8 cellular contexts compared by ENCODE assay signal in the genomic region with DNA sequence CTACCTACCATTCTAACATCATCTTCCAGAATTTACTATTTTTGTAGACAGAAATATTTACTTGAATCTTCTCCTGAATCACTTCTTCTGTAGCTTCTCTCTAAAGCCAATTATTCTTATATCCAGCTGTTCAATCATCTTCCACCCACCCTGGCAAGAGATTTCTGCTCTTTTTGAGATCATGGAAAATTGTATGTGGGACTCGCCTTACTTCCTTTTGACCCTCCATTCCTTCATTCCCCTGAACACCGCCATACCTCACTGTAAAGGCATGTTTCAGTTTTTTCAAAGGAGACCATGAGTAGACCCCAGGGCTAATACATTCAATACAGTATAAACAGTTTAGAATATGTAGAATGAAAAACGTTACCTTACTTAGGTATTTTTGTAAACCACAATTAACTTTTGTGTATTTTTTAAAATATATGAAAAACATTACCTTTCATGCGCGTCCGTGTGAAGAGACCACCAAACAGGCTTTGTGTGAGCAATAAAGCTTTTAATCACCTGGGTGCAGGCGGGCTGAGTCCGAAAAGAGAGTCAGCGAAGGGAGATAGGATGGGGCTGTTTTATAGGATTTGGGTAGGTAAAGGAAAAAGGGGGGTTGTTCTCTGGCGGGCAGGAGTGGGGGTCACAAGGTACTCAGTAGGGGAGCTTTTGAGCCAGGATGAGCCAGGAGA.
A peak's percentile ranks its signal among the peaks of the same experiment; 100 is the strongest.
DNase-seq lines count a peak whose midpoint lies in the region; FAIRE-seq and TF ChIP-seq lines count a peak whose summit lies in the region.
"Not testable (repeated sequence)": the region's sequence is repeated elsewhere in the genome, so short reads cannot be mapped to it uniquely, and the experiment has no call there.

No MANE protein-coding gene starts in this region.

- peak overlapping the region; percentile 99 for H3K4ac ChIP-seq in H1 (replicated peaks; ENCODE audit: insufficient read length, low read depth, low read length)
- H3K4ac ChIP-seq in neuronal stem cell (ENCODE audit: low read length) = not testable (repeated sequence)

- H3K4me3 ChIP-seq in HUES48 (ENCODE audit: low read depth, low read length) (peak overlapping the region; percentile 83), H1 (ENCODE audit: extremely low read depth in 1 of 4, insufficient read depth in 2 of 4, low read depth in 3 of 4, low read length in 4 of 4) (peak overlapping the region; percentile 69 to 83 (median 77)), iPS DF 6.9 (ENCODE audit: low read length) (peak overlapping the region; percentile 93; the same call in 1 of the 2 replicates), iPS-18c (ENCODE audit: insufficient read depth, low read depth, low read length) (peak overlapping the region; percentile 63), neuronal stem cell (ENCODE audit: low read length in 2 of 2) (peak overlapping the region in 1 of 2 donors; percentile 62)
- not testable (repeated sequence) for H3K4me3 ChIP-seq in SU-DHL-6 (ENCODE audit: insufficient read depth, low read length, poor library complexity, severe bottlenecking)

- CTCF ChIA-PET in H1 (lab: Charles Lee; ENCODE audit: partially characterized antibody) = not testable (repeated sequence)

- peak overlapping the region; percentile 1 for H3K14ac ChIP-seq in H1 (ENCODE audit: insufficient read length)
- not testable (repeated sequence) for H3K14ac ChIP-seq in neuronal stem cell (ENCODE audit: low read length)

- H3K27ac ChIP-seq in HUES48 (ENCODE audit: low read depth, low read length) = peak overlapping the region; percentile 91
- H3K27ac ChIP-seq in SU-DHL-6 (ENCODE audit: low read depth, low read length); iPS DF 6.9 (ENCODE audit: low read length): not testable (repeated sequence)
- peak overlapping the region; percentile 88 for H3K27ac ChIP-seq in H1 (ENCODE audit: low read depth, low read length)
- H3K27ac ChIP-seq in neuronal stem cell (replicated peaks; ENCODE audit: low read length) = peak overlapping the region; percentile 49

- POLR2A ChIA-PET in H1 (lab: Charles Lee; ENCODE audit: partially characterized antibody) = interaction anchor here (0.8 to 6.8 kb wide), 21 partner anchors 8 to 292 kb away, joined by 3 to 79 read pairs (median 4); no protein-coding TSS in a partner anchor

- not testable (repeated sequence) for H3K79me1 ChIP-seq in H1 (ENCODE audit: low read depth, low read length); neuronal stem cell (ENCODE audit: low read depth, low read length)

- not testable (repeated sequence) for TF ChIP-seq EP300 in H1 (IDR thresholded peaks at IDR 0.05; ENCODE audit: borderline replicate concordance in 1 of 2, low read depth in 2 of 2, low read length in 2 of 2)

- not testable (repeated sequence) for H3K4me2 ChIP-seq in SU-DHL-6 (ENCODE audit: low read depth, low read length, poor library complexity, severe bottlenecking); neuronal stem cell (ENCODE audit: insufficient read depth, low read length, poor library complexity, severe bottlenecking)
- H3K4me2 ChIP-seq in H1 (ENCODE audit: insufficient read depth in 1 of 2, low read depth in 2 of 2, low read length in 2 of 2) = peak overlapping the region; percentile 61 to 93

- not testable (repeated sequence) for H3K9me3 Mint-ChIP-seq in mesothelial cell of epicardium

- TF ChIP-seq RAD21 in H1 (IDR thresholded peaks at IDR 0.05 in 1 of 2, conservative IDR thresholded peaks at IDR 0.05 in 1 of 2; ENCODE audit: low read depth in 2 of 2, low read length in 2 of 2) = not testable (repeated sequence)

- H4K8ac ChIP-seq in H1 (ENCODE audit: extremely low read depth, insufficient read depth, low read length); neuronal stem cell (ENCODE audit: low read depth, low read length): not testable (repeated sequence)

- H3K4me1 ChIP-seq in ES-I3 (ENCODE audit: insufficient read depth, low read length) = peaks cover 33% of the 10 kb centered on the region
- H3K4me1 ChIP-seq in HUES48 (ENCODE audit: control insufficient read depth, insufficient read depth, low read length) = peaks cover 57% of the 10 kb centered on the region
- peaks cover 0 to 27% (median 12%) of the 10 kb centered on the region in 4 experiments; a peak in 3 of 7 replicates for H3K4me1 ChIP-seq in H1 (replicated peaks in 1 of 4; ENCODE audit: control insufficient read depth in 3 of 4, insufficient read depth in 4 of 4, low read length in 3 of 4)
- H3K4me1 ChIP-seq in iPS DF 6.9 (ENCODE audit: control insufficient read depth, insufficient read depth, low read length); neuronal stem cell (ENCODE audit: control insufficient read depth in 2 of 2, insufficient read depth in 1 of 2, low read depth in 1 of 2, low read length in 2 of 2): not testable (repeated sequence)

- H3F3A ChIP-seq in SU-DHL-6 (ENCODE audit: insufficient read depth) = not testable (repeated sequence)

- H3K27ac Mint-ChIP-seq in mesothelial cell of epicardium = peak overlapping the region; percentile 21

- H3K9me3 ChIP-seq in ES-I3 (ENCODE audit: control insufficient read depth, insufficient read depth, low read length); HUES48 (ENCODE audit: control insufficient read depth, insufficient read depth, low read length); SU-DHL-6 (ENCODE audit: insufficient read depth, low read length); H1 (ENCODE audit: insufficient read depth in 2 of 2, low read depth in 1 of 2, low read length in 1 of 2); iPS DF 6.9 (ENCODE audit: control insufficient read depth, insufficient read depth, low read length); iPS-18c (ENCODE audit: control insufficient read depth, insufficient read depth, low read length); neuronal stem cell (replicated peaks in 1 of 2; ENCODE audit: control insufficient read depth in 2 of 2, insufficient read depth in 1 of 2, low read depth in 1 of 2, low read length in 2 of 2): not testable (repeated sequence)

- not testable (repeated sequence) for H3K36me3 Mint-ChIP-seq in mesothelial cell of epicardium

- H2BK20ac ChIP-seq in H1 (ENCODE audit: low read length) = not testable (repeated sequence)

- FAIRE-seq in H1 (lab: Jason Lieb, UNC) = not testable (repeated sequence)

- H4K91ac ChIP-seq in H1 (replicated peaks; ENCODE audit: insufficient read length, low read length) = peak overlapping the region; percentile 93
- H4K91ac ChIP-seq in neuronal stem cell (ENCODE audit: low read depth, low read length, poor library complexity) = not testable (repeated sequence)

- H3K23me2 ChIP-seq in H1 (ENCODE audit: low read depth, low read length) = not testable (repeated sequence)

- peak in 1 of 2 experiments; percentile 62; a peak in 2 of 3 replicates for TF ChIP-seq POLR2A in H1 (IDR thresholded peaks at IDR 0.05; ENCODE audit: control extremely low read depth in 1 of 2, low read depth in 2 of 2, low read length in 2 of 2)

- not testable (repeated sequence) for H3K27me3 Mint-ChIP-seq in mesothelial cell of epicardium (ENCODE audit: low read depth)

- H3K27me3 ChIP-seq in HUES48 (ENCODE audit: control insufficient read depth, insufficient read depth, low read length); SU-DHL-6 (ENCODE audit: low read length); H1 (replicated peaks in 1 of 4; ENCODE audit: control insufficient read depth in 3 of 4, extremely low read depth in 1 of 4, insufficient read depth in 3 of 4, low read length in 3 of 4); iPS DF 6.9 (ENCODE audit: control insufficient read depth, insufficient read depth, low read length); neuronal stem cell (ENCODE audit: control insufficient read depth in 3 of 3, insufficient read depth in 3 of 3, low read depth in 1 of 3, low read length in 3 of 3): not testable (repeated sequence)

- H3K23ac ChIP-seq in H1 (ENCODE audit: insufficient read length); neuronal stem cell (ENCODE audit: low read depth, low read length, poor library complexity): not testable (repeated sequence)

- H3K79me2 ChIP-seq in SU-DHL-6 (ENCODE audit: insufficient read depth, low read length) = not testable (repeated sequence)
- H3K79me2 ChIP-seq in H1 (ENCODE audit: control insufficient read depth in 1 of 2, insufficient read depth in 2 of 2, low read length in 2 of 2) = peaks cover 20 to 68% of the 10 kb centered on the region in 2 experiments

- 2% methylated on average over 10 of the region's 10 CpGs; no CpG with 5 or more reads in 1 of the 2 experiments for WGBS in H1 (ENCODE audit: extremely low coverage in 1 of 2, insufficient coverage in 1 of 2, insufficient read length in 1 of 2, insufficient replicate concordance in 2 of 2, low coverage in 1 of 2, low lambda C conversion rate in 2 of 2, missing lambda C conversion rate in 1 of 2), 2 experiments
- no CpG with 5 or more reads among the region's 10 CpGs for WGBS in iPS DF 6.9 (ENCODE audit: insufficient coverage, insufficient read length)
- no CpG with 5 or more reads among the region's 10 CpGs for WGBS in neuronal stem cell (ENCODE audit: extremely low coverage in 2 of 2, insufficient read length in 2 of 2, insufficient replicate concordance in 1 of 2), 2 donors

- not testable (repeated sequence) for H4K20me1 ChIP-seq in SU-DHL-6 (ENCODE audit: low read depth, low read length); H1 (replicated peaks in 1 of 2; ENCODE audit: control insufficient read depth in 1 of 2, insufficient read depth in 2 of 2, low read length in 2 of 2)

- H2BK120ac ChIP-seq in H1 (replicated peaks; ENCODE audit: low read depth, low read length) = peak overlapping the region; percentile 91
- not testable (repeated sequence) for H2BK120ac ChIP-seq in neuronal stem cell (ENCODE audit: low read depth, low read length)

- H2BK12ac ChIP-seq in H1 (ENCODE audit: low read depth, low read length); neuronal stem cell (ENCODE audit: low read length): not testable (repeated sequence)

- peak overlapping the region; percentile 84 for H3K18ac ChIP-seq in H1 (ENCODE audit: extremely low read depth, low read length)
- H3K18ac ChIP-seq in neuronal stem cell (ENCODE audit: low read length) = not testable (repeated sequence)

- H3K9me2 ChIP-seq in SU-DHL-6 (replicated peaks; ENCODE audit: insufficient read depth, low read length) = not testable (repeated sequence)

- peaks cover 26% of the 10 kb centered on the region for H3K4me1 Mint-ChIP-seq in mesothelial cell of epicardium

- not testable (repeated sequence) for TF ChIP-seq CTCF in SU-DHL-6 (IDR thresholded peaks at IDR 0.05; ENCODE audit: insufficient read depth, low read length, poor library complexity, severe bottlenecking); H1 (IDR thresholded peaks at IDR 0.05; ENCODE audit: control extremely low read depth in 1 of 3, insufficient read depth in 1 of 3, low read depth in 1 of 3, low read length in 3 of 3); mesothelial cell of epicardium (IDR thresholded peaks at IDR 0.05; ENCODE audit: unreplicated experiment)

- peak in 1 of 2 experiments; percentile 67 for DNase-seq in H1 (ENCODE audit: low read depth in 1 of 2, low spot score in 2 of 2)
- not testable (repeated sequence) for DNase-seq in iPS DF 6.9 (ENCODE audit: low read depth, low spot score); mesothelial cell of epicardium (ENCODE audit: low spot score in 2 of 2, unreplicated experiment in 2 of 2); neuronal stem cell (ENCODE audit: low spot score)

- H2BK5ac ChIP-seq in H1 (ENCODE audit: low read depth, low read length) = peak overlapping the region; percentile 76; the same call in 1 of the 2 replicates
- not testable (repeated sequence) for H2BK5ac ChIP-seq in neuronal stem cell (ENCODE audit: low read length)

- H3K9ac ChIP-seq in ES-I3 (ENCODE audit: low read depth, low read length) (peak overlapping the region; percentile 93), HUES48 (ENCODE audit: low read depth, low read length) (peak overlapping the region; percentile 98), H1 (replicated peaks in 1 of 4; ENCODE audit: extremely low read depth in 1 of 4, low read depth in 3 of 4, low read length in 3 of 4) (peak overlapping the region; percentile 81 to 96 (median 92))
- not testable (repeated sequence) for H3K9ac ChIP-seq in SU-DHL-6 (ENCODE audit: low read length); neuronal stem cell (ENCODE audit: low read depth, low read length, poor library complexity)

- peak overlapping the region; percentile 96 for H3K56ac ChIP-seq in H1 (replicated peaks; ENCODE audit: insufficient read length, low read depth, low read length)

- not testable (repeated sequence) for H2AK5ac ChIP-seq in H1 (ENCODE audit: low read depth, low read length); neuronal stem cell (ENCODE audit: low read depth, low read length)

- peak overlapping the region; percentile 94 for H4K5ac ChIP-seq in H1 (ENCODE audit: insufficient read length, low read depth, low read length)

- not testable (repeated sequence) for H2BK15ac ChIP-seq in H1 (ENCODE audit: low read length); neuronal stem cell (ENCODE audit: low read length)

- H3K36me3 ChIP-seq in ES-I3 (ENCODE audit: insufficient read depth, low read length) (peaks cover 11% of the 10 kb centered on the region), HUES48 (ENCODE audit: control insufficient read depth, insufficient read depth, low read length) (peaks cover 35% of the 10 kb centered on the region), H1 (ENCODE audit: control insufficient read depth in 2 of 4, insufficient read depth in 4 of 4, low read length in 3 of 4) (peaks cover 0 to 41% (median 5%) of the 10 kb centered on the region in 4 experiments; a peak in 4 of 8 replicates)
- H3K36me3 ChIP-seq in SU-DHL-6 (ENCODE audit: low read length); iPS DF 6.9 (ENCODE audit: control insufficient read depth, insufficient read depth, low read length); neuronal stem cell (replicated peaks in 1 of 2; ENCODE audit: control insufficient read depth in 2 of 2, insufficient read depth in 2 of 2, low read length in 2 of 2): not testable (repeated sequence)

- H2AFZ ChIP-seq in SU-DHL-6 (ENCODE audit: low read depth, low read length, severe bottlenecking) = peak overlapping the region; percentile 89
- H2AFZ ChIP-seq in H1 (ENCODE audit: low read length); neuronal stem cell (ENCODE audit: low read length): not testable (repeated sequence)

- H3K4me3 Mint-ChIP-seq in mesothelial cell of epicardium = not testable (repeated sequence)
